In genomic region chr1:46654012-46654411, GRCh38 we compare ENCODE assay signal across 1 cellular context.
TF ChIP-seq lines count a peak whose summit lies in the region.

No MANE protein-coding gene starts in this region.

TF ChIP-seq in IMR-90, 13 proteins besides CTCF, POLR2A, EP300 and RAD21:
- TF ChIP-seq NFE2L2 (IDR thresholded peaks at IDR 0.05; ENCODE audit: low read depth, low read length): no peak
- no peak for TF ChIP-seq FOS (IDR thresholded peaks at IDR 0.05; ENCODE audit: low read depth, low read length)
- no peak for TF ChIP-seq SMC3 (IDR thresholded peaks at IDR 0.05; ENCODE audit: low read depth, low read length)
- TF ChIP-seq MAZ (IDR thresholded peaks at IDR 0.05; ENCODE audit: borderline replicate concordance, low read depth, low read length): no peak
- TF ChIP-seq RFX5 (IDR thresholded peaks at IDR 0.05; ENCODE audit: low read depth, low read length): no peak
- no peak for TF ChIP-seq CHD1 (IDR thresholded peaks at IDR 0.05; ENCODE audit: low read depth, low read length)
- no peak for TF ChIP-seq CEBPB (IDR thresholded peaks at IDR 0.05; ENCODE audit: low read depth, low read length)
- no peak for TF ChIP-seq MXI1 (IDR thresholded peaks at IDR 0.05; ENCODE audit: borderline replicate concordance, low read depth, low read length)
TF ChIP-seq in IMR-90: peak in this region for 0.
